In genomic region chr5:161686881-161687280, GRCh38 we compare ENCODE assay signal across 6 cellular contexts. TPM values are rescaled to one million over a fixed set of nuclear protein-coding genes. Genes with fewer than 3 reads are reported as not detected.
"Had no signal": no experiment of that assay in that cellular context is flagged by ENCODE, and none has a peak within 500 bp of the region (broad histone marks: within the 10 kb centered on the region; RNA-seq: fewer than 3 reads in every experiment).

No MANE protein-coding gene starts in this region.

- DNase-seq: IMR-90, KBM-7, KG1 had no signal

- ATAC-seq: HepG2, K562 had no signal

RNA-seq across cellular contexts. Expression of gene GABRA6, which starts 1.4 kb away (rescaled TPM):
- total RNA-seq: HepG2, HT-29, IMR-90, K562 had no signal
